Comparison of ENCODE assay signal across 19 cellular contexts in the genomic region with DNA sequence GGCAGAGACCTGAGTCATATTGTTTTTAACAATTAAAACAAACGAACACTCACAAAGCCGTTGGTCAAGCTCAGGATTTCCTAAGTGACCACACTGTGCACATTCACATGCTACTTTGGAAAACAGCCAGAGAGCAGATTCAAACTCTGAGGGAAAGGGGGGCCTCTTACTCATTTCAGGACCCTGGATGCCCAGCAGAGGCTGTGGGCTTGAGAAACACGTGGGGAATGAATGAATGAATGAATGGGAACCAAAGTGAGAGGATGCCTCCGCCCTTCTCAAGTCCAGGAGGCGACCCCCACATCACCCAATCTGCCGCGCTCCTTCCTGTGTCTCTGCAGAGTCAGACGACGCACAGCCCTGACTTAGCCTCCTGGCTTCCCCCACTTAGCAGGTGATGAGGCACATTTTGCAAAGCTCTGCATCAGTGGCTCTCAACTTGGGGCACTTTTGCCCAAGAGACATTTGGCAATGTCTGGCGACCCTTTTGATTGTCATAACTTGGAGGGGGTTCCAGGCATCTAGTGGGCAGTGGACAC.
DNase-seq lines count a peak whose midpoint lies in the region; ATAC-seq and TF ChIP-seq lines count a peak whose summit lies in the region.
"Had no signal": no experiment of that assay in that cellular context is flagged by ENCODE, and none has a peak within 500 bp of the region (broad histone marks: within the 10 kb centered on the region; RNA-seq: fewer than 3 reads in every experiment).

No MANE protein-coding gene starts in this region.

- peaks cover 12% of the 10 kb centered on the region for H3K27me3 Mint-ChIP-seq in GM23338 (ENCODE audit: insufficient read depth, low read depth, poor library complexity)

- H3K9me2 ChIP-seq in GM23338 (ENCODE audit: insufficient read depth) = no peaks in the 10 kb centered on the region

- H3K27ac Mint-ChIP-seq in GM23338 = no peak overlapping the region
- H3K27ac Mint-ChIP-seq: B cell had no signal

- no peak overlapping the region for H3K4me3 ChIP-seq in astrocyte of the cerebellum (ENCODE audit: low read depth, low read length)
- H3K4me3 ChIP-seq in gastrocnemius medialis = no peak overlapping the region
- H3K4me3 ChIP-seq in GM23338 = no peak overlapping the region
- H3K4me3 ChIP-seq: K562 had no signal

- peaks cover 42% of the 10 kb centered on the region for H3K4me1 Mint-ChIP-seq in GM23338
- H3K4me1 Mint-ChIP-seq: B cell had no signal

- no peaks in the 10 kb centered on the region; the same call in 2 of the 3 replicates for H3K9me3 Mint-ChIP-seq in GM23338
- H3K9me3 Mint-ChIP-seq: CD8-positive, alpha-beta T cell had no signal

- no peaks in the 10 kb centered on the region for H4K20me1 ChIP-seq in GM23338 (replicated peaks; ENCODE audit: insufficient read depth)

- no peak for TF ChIP-seq CTCF in astrocyte of the cerebellum (IDR thresholded peaks at IDR 0.05; ENCODE audit: low read depth, low read length, missing control alignments)
- no peak for TF ChIP-seq CTCF in gastrocnemius medialis (IDR thresholded peaks at IDR 0.05 in 4 of 5, conservative IDR thresholded peaks at IDR 0.05 in 1 of 5)
- no peak for TF ChIP-seq CTCF in GM23338 (conservative IDR thresholded peaks at IDR 0.05; ENCODE audit: low read depth in 2 of 2)

- H3K4me1 ChIP-seq in gastrocnemius medialis = peaks cover 4 to 5% of the 10 kb centered on the region in 2 donors
- no peaks in the 10 kb centered on the region for H3K4me1 ChIP-seq in GM23338 (ENCODE audit: insufficient read depth)

- no peak overlapping the region for H3K4me3 Mint-ChIP-seq in GM23338
- H3K4me3 Mint-ChIP-seq: B cell; CD8-positive, alpha-beta T cell had no signal

- H3K9me3 ChIP-seq in gastrocnemius medialis = no peaks in the 10 kb centered on the region

- H2AFZ ChIP-seq in GM23338 = no peak overlapping the region

- H3K27ac ChIP-seq in gastrocnemius medialis = peak overlapping the region; percentile 35 to 74 (median 52)
- no peak overlapping the region for H3K27ac ChIP-seq in GM23338 (ENCODE audit: low read depth)

- intact Hi-C loops in gastrocnemius medialis (cut with DNase I; ENCODE audit: low total_unique reads) = no loop called here

- H3K27me3 ChIP-seq in gastrocnemius medialis (no peaks in the 10 kb centered on the region), GM23338 (ENCODE audit: insufficient read depth) (no peaks in the 10 kb centered on the region)

- DNase-seq in COR-L47 (lab: John Stamatoyannopoulos, UW) (peak; percentile 47), astrocyte of the cerebellum (ENCODE audit: low read depth) (peak; percentile 13), glomerular endothelial cell (ENCODE audit: extremely low read depth, low read depth, low spot score) (peak; percentile 51), gastrocnemius medialis (no peak), kidney tubule cell (ENCODE audit: low spot score) (no peak), NCI-H526 treated with DMSO at 0.1 percent for 48 hours (lab: John Stamatoyannopoulos, UW) (no peak), GM23338 (ENCODE audit: low spot score) (no peak)
- DNase-seq: CD8-positive, alpha-beta T cell; DND-41; GF-D8; GOT3; NCI-H1048; NCI-H1436 treated with DMSO at 0.1 percent for 48 hours; NCI-H2081; NCI-H510A; NCI-H82; PC-3 had no signal

- H3K36me3 ChIP-seq in gastrocnemius medialis = peaks cover 0 to 46% of the 10 kb centered on the region in 2 donors
- no peaks in the 10 kb centered on the region for H3K36me3 ChIP-seq in GM23338 (ENCODE audit: insufficient read depth)

- H3K36me3 Mint-ChIP-seq in GM23338 (ENCODE audit: low read depth) = no peaks in the 10 kb centered on the region
- H3K36me3 Mint-ChIP-seq: CD8-positive, alpha-beta T cell had no signal

- ATAC-seq in gastrocnemius medialis (no peak), GM23338 (no peak)
- ATAC-seq: CD8-positive, alpha-beta T cell; K562; PC-3 had no signal

- no peak for TF ChIP-seq POLR2A in gastrocnemius medialis (IDR thresholded peaks at IDR 0.05)

- H3K4me2 ChIP-seq in GM23338 = no peak overlapping the region

- in situ Hi-C loops in astrocyte of the cerebellum (cut with HindIII; ENCODE audit: low sequenced_read_pairs) (no loop called here), gastrocnemius medialis (cut with MboI; ENCODE audit: low sequenced_read_pairs in 4 of 4) (no loop called here)

- H3K79me2 ChIP-seq in GM23338 (replicated peaks; ENCODE audit: insufficient read depth) = no peaks in the 10 kb centered on the region

- no peaks in the 10 kb centered on the region for H3F3A ChIP-seq in GM23338 (replicated peaks; ENCODE audit: low read depth)

TF ChIP-seq in GM23338, 12 proteins besides CTCF, POLR2A, EP300 and RAD21 (continues in another document):
- TF ChIP-seq ZNF114 (CRISPR knock-in tag; IDR thresholded peaks at IDR 0.05) = no peak
- TF ChIP-seq, protein P1, sequence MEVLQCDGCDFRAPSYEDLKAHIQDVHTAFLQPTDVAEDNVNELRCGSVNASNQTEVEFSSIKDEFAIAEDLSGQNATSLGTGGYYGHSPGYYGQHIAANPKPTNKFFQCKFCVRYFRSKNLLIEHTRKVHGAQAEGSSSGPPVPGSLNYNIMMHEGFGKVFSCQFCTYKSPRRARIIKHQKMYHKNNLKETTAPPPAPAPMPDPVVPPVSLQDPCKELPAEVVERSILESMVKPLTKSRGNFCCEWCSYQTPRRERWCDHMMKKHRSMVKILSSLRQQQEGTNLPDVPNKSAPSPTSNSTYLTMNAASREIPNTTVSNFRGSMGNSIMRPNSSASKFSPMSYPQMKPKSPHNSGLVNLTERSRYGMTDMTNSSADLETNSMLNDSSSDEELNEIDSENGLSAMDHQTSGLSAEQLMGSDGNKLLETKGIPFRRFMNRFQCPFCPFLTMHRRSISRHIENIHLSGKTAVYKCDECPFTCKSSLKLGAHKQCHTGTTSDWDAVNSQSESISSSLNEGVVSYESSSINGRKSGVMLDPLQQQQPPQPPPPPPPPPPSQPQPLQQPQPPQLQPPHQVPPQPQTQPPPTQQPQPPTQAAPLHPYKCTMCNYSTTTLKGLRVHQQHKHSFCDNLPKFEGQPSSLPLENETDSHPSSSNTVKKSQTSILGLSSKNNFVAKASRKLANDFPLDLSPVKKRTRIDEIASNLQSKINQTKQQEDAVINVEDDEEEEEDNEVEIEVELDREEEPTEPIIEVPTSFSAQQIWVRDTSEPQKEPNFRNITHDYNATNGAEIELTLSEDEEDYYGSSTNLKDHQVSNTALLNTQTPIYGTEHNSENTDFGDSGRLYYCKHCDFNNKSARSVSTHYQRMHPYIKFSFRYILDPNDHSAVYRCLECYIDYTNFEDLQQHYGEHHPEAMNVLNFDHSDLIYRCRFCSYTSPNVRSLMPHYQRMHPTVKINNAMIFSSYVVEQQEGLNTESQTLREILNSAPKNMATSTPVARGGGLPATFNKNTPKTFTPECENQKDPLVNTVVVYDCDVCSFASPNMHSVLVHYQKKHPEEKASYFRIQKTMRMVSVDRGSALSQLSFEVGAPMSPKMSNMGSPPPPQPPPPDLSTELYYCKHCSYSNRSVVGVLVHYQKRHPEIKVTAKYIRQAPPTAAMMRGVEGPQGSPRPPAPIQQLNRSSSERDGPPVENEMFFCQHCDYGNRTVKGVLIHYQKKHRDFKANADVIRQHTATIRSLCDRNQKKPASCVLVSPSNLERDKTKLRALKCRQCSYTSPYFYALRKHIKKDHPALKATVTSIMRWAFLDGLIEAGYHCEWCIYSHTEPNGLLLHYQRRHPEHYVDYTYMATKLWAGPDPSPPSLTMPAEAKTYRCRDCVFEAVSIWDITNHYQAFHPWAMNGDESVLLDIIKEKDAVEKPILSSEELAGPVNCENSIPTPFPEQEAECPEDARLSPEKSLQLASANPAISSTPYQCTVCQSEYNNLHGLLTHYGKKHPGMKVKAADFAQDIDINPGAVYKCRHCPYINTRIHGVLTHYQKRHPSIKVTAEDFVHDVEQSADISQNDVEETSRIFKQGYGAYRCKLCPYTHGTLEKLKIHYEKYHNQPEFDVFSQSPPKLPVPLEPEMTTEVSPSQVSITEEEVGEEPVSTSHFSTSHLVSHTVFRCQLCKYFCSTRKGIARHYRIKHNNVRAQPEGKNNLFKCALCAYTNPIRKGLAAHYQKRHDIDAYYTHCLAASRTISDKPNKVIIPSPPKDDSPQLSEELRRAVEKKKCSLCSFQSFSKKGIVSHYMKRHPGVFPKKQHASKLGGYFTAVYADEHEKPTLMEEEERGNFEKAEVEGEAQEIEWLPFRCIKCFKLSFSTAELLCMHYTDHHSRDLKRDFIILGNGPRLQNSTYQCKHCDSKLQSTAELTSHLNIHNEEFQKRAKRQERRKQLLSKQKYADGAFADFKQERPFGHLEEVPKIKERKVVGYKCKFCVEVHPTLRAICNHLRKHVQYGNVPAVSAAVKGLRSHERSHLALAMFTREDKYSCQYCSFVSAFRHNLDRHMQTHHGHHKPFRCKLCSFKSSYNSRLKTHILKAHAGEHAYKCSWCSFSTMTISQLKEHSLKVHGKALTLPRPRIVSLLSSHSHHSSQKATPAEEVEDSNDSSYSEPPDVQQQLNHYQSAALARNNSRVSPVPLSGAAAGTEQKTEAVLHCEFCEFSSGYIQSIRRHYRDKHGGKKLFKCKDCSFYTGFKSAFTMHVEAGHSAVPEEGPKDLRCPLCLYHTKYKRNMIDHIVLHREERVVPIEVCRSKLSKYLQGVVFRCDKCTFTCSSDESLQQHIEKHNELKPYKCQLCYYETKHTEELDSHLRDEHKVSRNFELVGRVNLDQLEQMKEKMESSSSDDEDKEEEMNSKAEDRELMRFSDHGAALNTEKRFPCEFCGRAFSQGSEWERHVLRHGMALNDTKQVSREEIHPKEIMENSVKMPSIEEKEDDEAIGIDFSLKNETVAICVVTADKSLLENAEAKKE (CRISPR knock-in tag; IDR thresholded peaks at IDR 0.05) = no peak
- no peak for TF ChIP-seq CREB1 (CRISPR knock-in tag; IDR thresholded peaks at IDR 0.05; ENCODE audit: low read depth)
- no peak for TF ChIP-seq NANOG (IDR thresholded peaks at IDR 0.05; ENCODE audit: borderline replicate concordance)
- no peak for TF ChIP-seq JUNB (IDR thresholded peaks at IDR 0.05; ENCODE audit: unreplicated experiment)
- no peak for TF ChIP-seq ZNF331 (CRISPR knock-in tag; IDR thresholded peaks at IDR 0.05; ENCODE audit: low read depth)
- no peak for TF ChIP-seq STAT1 (IDR thresholded peaks at IDR 0.05; ENCODE audit: unreplicated experiment)
- TF ChIP-seq EZH2 (IDR thresholded peaks at IDR 0.05; ENCODE audit: low read depth, unreplicated experiment) = no peak

Comparison
In these comparisons a context has a peak if more than half of its experiments do, and no peak if none do; other contexts are left out.
1. DNase-seq: peak in COR-L47 (single experiment), astrocyte of the cerebellum (single experiment) and glomerular endothelial cell (single experiment); none in gastrocnemius medialis (0 of 2), kidney tubule cell (single experiment), NCI-H526 treated with DMSO at 0.1 percent for 48 hours (single experiment) and GM23338 (single experiment).